Comparison of ENCODE assay signal across 12 cellular contexts in genomic region chr10:55233505-55233904, GRCh38.
A peak's percentile ranks its signal among the peaks of the same experiment; 100 is the strongest.
DNase-seq lines count a peak whose midpoint lies in the region; ATAC-seq, FAIRE-seq and TF ChIP-seq lines count a peak whose summit lies in the region.
"Had no signal": no experiment of that assay in that cellular context is flagged by ENCODE, and none has a peak within 500 bp of the region (broad histone marks: within the 10 kb centered on the region; RNA-seq: fewer than 3 reads in every experiment).

No MANE protein-coding gene starts in this region.

- ATAC-seq in GM19324 (IDR thresholded peaks at IDR 0.05; ENCODE audit: low FRiP score, unreplicated experiment) = peak; percentile 99
- ATAC-seq in HG02623 (IDR thresholded peaks at IDR 0.05; ENCODE audit: unreplicated experiment) = peak; percentile 95
- peak; percentile 97 for ATAC-seq in HG03439 (IDR thresholded peaks at IDR 0.05; ENCODE audit: unreplicated experiment)

- no peak for TF ChIP-seq POLR2A in adrenal gland (IDR thresholded peaks at IDR 0.05)

- no peak overlapping the region for H3K4me3 ChIP-seq in small intestine (ENCODE audit: low read depth in 1 of 2, low read length in 2 of 2)
- H3K4me3 ChIP-seq in adrenal gland = peak overlapping the region in 1 of 4 donors; percentile 46
- no peak overlapping the region for H3K4me3 ChIP-seq in SJCRH30
- H3K4me3 ChIP-seq: testis had no signal

- no peak for TF ChIP-seq CTCF in adrenal gland (IDR thresholded peaks at IDR 0.05)

- H3K9me3 ChIP-seq in small intestine (ENCODE audit: control insufficient read depth, low read depth) = no peaks in the 10 kb centered on the region
- H3K9me3 ChIP-seq in adrenal gland (replicated peaks in 1 of 3) = no peaks in the 10 kb centered on the region
- no peaks in the 10 kb centered on the region for H3K9me3 ChIP-seq in SJCRH30 (replicated peaks)
- H3K9me3 ChIP-seq: testis had no signal

- H3K27ac ChIP-seq in small intestine (ENCODE audit: low read depth in 1 of 2, low read length in 1 of 2) = no peak overlapping the region
- H3K27ac ChIP-seq in substantia nigra (ENCODE audit: low read depth, low read length, poor library complexity, severe bottlenecking) = no peak overlapping the region
- no peak overlapping the region for H3K27ac ChIP-seq in adrenal gland
- no peak overlapping the region for H3K27ac ChIP-seq in SJCRH30
- H3K27ac ChIP-seq: testis had no signal

- H3K4me1 ChIP-seq in small intestine (ENCODE audit: control insufficient read depth in 2 of 2, insufficient read depth in 1 of 2, low read depth in 1 of 2, low read length in 1 of 2) = no peaks in the 10 kb centered on the region
- H3K4me1 ChIP-seq in adrenal gland (replicated peaks in 1 of 2) = no peaks in the 10 kb centered on the region
- H3K4me1 ChIP-seq in SJCRH30 = no peaks in the 10 kb centered on the region
- H3K4me1 ChIP-seq: testis had no signal

- H3K27me3 ChIP-seq in small intestine (ENCODE audit: control insufficient read depth in 2 of 2, insufficient read depth in 2 of 2, low read length in 2 of 2) = no peaks in the 10 kb centered on the region
- no peaks in the 10 kb centered on the region for H3K27me3 ChIP-seq in adrenal gland
- no peaks in the 10 kb centered on the region for H3K27me3 ChIP-seq in SJCRH30
- H3K27me3 ChIP-seq: testis had no signal

- FAIRE-seq in small intestine (lab: Jason Lieb, UNC) = no peak

- intact Hi-C loops in adrenal gland (cut with DNase I) = no loop called here

- no peaks in the 10 kb centered on the region for H3K36me3 ChIP-seq in small intestine (ENCODE audit: control insufficient read depth in 2 of 2, insufficient read depth in 2 of 2, low read length in 2 of 2)
- no peaks in the 10 kb centered on the region for H3K36me3 ChIP-seq in adrenal gland (replicated peaks in 1 of 2)
- H3K36me3 ChIP-seq in SJCRH30 = no peaks in the 10 kb centered on the region

- DNase-seq in small intestine (peak; percentile 2), substantia nigra (lab: John Stamatoyannopoulos, UW) (no peak), adrenal gland (no peak), mucosa of gallbladder (ENCODE audit: low spot score) (no peak), SJCRH30 (no peak)
- DNase-seq: effector CD8-positive, alpha-beta T cell; NCI-H1417 treated with DMSO at 0.1 percent for 48 hours; stimulated activated CD4-positive, alpha-beta T cell treated with anti-CD3 and anti-CD28 coated beads, Interleukin-4, amount 100 ng/mL, for 4 hours; testis had no signal
